ENCODE assay signal across 8 cellular contexts in the genomic region with DNA sequence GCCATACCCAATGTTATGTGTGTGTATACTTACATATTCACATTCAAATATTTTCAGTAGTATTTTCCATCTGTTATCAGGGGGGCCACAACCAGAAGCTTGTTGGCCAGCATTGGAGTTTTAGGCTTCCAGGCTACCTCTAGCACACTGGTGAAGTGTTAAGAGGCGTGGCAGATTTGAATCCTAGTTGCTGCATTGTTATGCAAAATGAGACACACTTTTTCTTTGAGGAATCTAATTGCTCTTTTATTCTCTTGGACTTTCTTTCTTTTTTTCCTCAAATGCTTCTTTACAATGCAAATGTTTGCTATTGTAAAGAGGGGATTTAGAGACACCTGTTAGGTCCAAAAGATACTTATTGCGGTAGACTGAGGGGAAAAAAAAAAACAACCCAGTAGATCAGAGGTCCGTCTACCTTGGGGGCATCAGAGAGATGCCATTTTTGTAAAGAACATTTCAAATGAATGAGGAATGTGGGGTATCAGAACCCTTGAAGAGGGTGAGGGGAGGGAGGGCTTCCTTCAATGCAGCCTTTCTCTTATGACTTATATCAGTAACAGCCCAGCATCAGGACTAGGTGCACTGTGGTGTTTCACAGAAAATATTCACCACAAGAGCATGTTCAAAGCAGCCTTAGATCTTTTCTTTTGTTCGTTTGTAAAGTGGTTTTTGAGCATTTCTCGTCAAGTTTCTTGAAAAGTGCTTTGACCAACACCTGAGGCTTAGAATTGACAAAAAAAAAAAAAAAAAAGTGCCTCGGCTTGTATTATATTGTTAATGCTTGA. TPM values are rescaled to one million over a fixed set of nuclear protein-coding genes. Genes with fewer than 3 reads are reported as not detected.
DNase-seq lines count a peak whose midpoint lies in the region; ATAC-seq and TF ChIP-seq lines count a peak whose summit lies in the region.

No MANE protein-coding gene starts in this region.

- DNase-seq in SK-N-SH = no peak
- no peak for DNase-seq in suprapubic skin (ENCODE audit: low spot score in 2 of 2)
- DNase-seq in cortex of kidney (lab: John Stamatoyannopoulos, UW) = no peak
- DNase-seq in stimulated activated naive CD4-positive, alpha-beta T cell treated with Interleukin-2 at 50 U/mL for 16 hours (lab: John Stamatoyannopoulos, UW) = no peak

- H3K9me3 ChIP-seq in SK-N-SH (no peaks in the 10 kb centered on the region), iPS-15b (ENCODE audit: control insufficient read depth, insufficient read depth, low read length) (no peaks in the 10 kb centered on the region), suprapubic skin (no peaks in the 10 kb centered on the region)

- 94% methylated on average over 6 of the region's 6 CpGs for WGBS in SK-N-SH (ENCODE audit: low lambda C conversion rate)
- WGBS in suprapubic skin = 22% methylated on average over 6 of the region's 6 CpGs

- no peak for TF ChIP-seq RAD21 in SK-N-SH (IDR thresholded peaks at IDR 0.05; ENCODE audit: low read length)

- peaks cover 43% of the 10 kb centered on the region for H3K4me1 Mint-ChIP-seq in activated T-helper 17 cell treated with anti-CD3 and anti-CD28 coated beads, Interleukin-2, amount 50 U/mL, for 72 hours

- no peaks in the 10 kb centered on the region for H3K27me3 Mint-ChIP-seq in activated T-helper 17 cell treated with anti-CD3 and anti-CD28 coated beads, Interleukin-2, amount 50 U/mL, for 72 hours

- H3K27ac Mint-ChIP-seq in activated T-helper 17 cell treated with anti-CD3 and anti-CD28 coated beads, Interleukin-2, amount 50 U/mL, for 72 hours = peak overlapping the region; percentile 95

- TF ChIP-seq CTCF in SK-N-SH (IDR thresholded peaks at IDR 0.05) = no peak
- TF ChIP-seq CTCF in suprapubic skin (IDR thresholded peaks at IDR 0.05) = no peak

- H3K27me3 ChIP-seq in SK-N-SH (ENCODE audit: insufficient read depth) = no peaks in the 10 kb centered on the region
- peaks cover 29% of the 10 kb centered on the region for H3K27me3 ChIP-seq in iPS-15b (ENCODE audit: control insufficient read depth, insufficient read depth, low read length)
- no peaks in the 10 kb centered on the region for H3K27me3 ChIP-seq in suprapubic skin

- H3K9me3 Mint-ChIP-seq in activated T-helper 17 cell treated with anti-CD3 and anti-CD28 coated beads, Interleukin-2, amount 50 U/mL, for 72 hours = no peaks in the 10 kb centered on the region

- peak overlapping the region; percentile 93 for H3K4me2 ChIP-seq in SK-N-SH

- H3K27ac ChIP-seq in SK-N-SH (ENCODE audit: low read depth in 2 of 2, low read length in 1 of 2) (no peak overlapping the region), suprapubic skin (peak overlapping the region; percentile 99)

- CTCF ChIA-PET in SK-N-SH (lab: Yijun Ruan, JAX) = no interaction called here

- H3K36me3 ChIP-seq in SK-N-SH (replicated peaks in 1 of 2; ENCODE audit: control insufficient read depth in 1 of 2, insufficient read depth in 2 of 2, low read length in 1 of 2) = no peaks in the 10 kb centered on the region
- peaks cover 2% of the 10 kb centered on the region for H3K36me3 ChIP-seq in iPS-15b (ENCODE audit: control insufficient read depth, insufficient read depth, low read length)
- H3K36me3 ChIP-seq in suprapubic skin = no peaks in the 10 kb centered on the region

- ATAC-seq in SK-N-SH treated with all-trans-retinoic acid at 6 μM for 48 hours (no peak), HG03280 (IDR thresholded peaks at IDR 0.05; ENCODE audit: unreplicated experiment) (no peak)
- ATAC-seq in activated T-helper 17 cell treated with anti-CD3 and anti-CD28 coated beads, Interleukin-2, amount 50 U/mL, for 72 hours (replicated peaks) = no peak

- H2AFZ ChIP-seq in SK-N-SH (ENCODE audit: low read depth) = no peak overlapping the region

- TF ChIP-seq EP300 in SK-N-SH (IDR thresholded peaks at IDR 0.05; ENCODE audit: borderline replicate concordance in 1 of 2, low read depth in 1 of 2, low read length in 1 of 2) (no peak), suprapubic skin (IDR thresholded peaks at IDR 0.05) (no peak)

- H3K4me3 ChIP-seq in SK-N-SH (ENCODE audit: low read depth in 2 of 2, low read length in 1 of 2) = peak overlapping the region; percentile 90 to 97; a peak in 3 of 4 replicates
- peak overlapping the region; percentile 89 for H3K4me3 ChIP-seq in iPS-15b (ENCODE audit: low read depth, low read length)
- peak overlapping the region; percentile 88 for H3K4me3 ChIP-seq in suprapubic skin

- H3K36me3 Mint-ChIP-seq in activated T-helper 17 cell treated with anti-CD3 and anti-CD28 coated beads, Interleukin-2, amount 50 U/mL, for 72 hours (ENCODE audit: low read depth) = peaks cover 28% of the 10 kb centered on the region

- peak overlapping the region; percentile 98 for H3K4me3 Mint-ChIP-seq in activated T-helper 17 cell treated with anti-CD3 and anti-CD28 coated beads, Interleukin-2, amount 50 U/mL, for 72 hours

- H3K4me1 ChIP-seq in SK-N-SH (ENCODE audit: control insufficient read depth in 1 of 2, insufficient read depth in 2 of 2, low read depth in 1 of 2, low read length in 1 of 2) = peaks cover 14 to 16% of the 10 kb centered on the region in 2 experiments; a peak in 3 of 4 replicates
- peaks cover 13% of the 10 kb centered on the region for H3K4me1 ChIP-seq in iPS-15b (ENCODE audit: control insufficient read depth, insufficient read depth, low read length)
- H3K4me1 ChIP-seq in suprapubic skin = peaks cover 66% of the 10 kb centered on the region

- no peak for TF ChIP-seq POLR2A in suprapubic skin (IDR thresholded peaks at IDR 0.05)

- no peaks in the 10 kb centered on the region for H3K9me2 ChIP-seq in SK-N-SH

- H3K79me2 ChIP-seq in SK-N-SH (ENCODE audit: insufficient read depth) = peaks cover 48% of the 10 kb centered on the region

- POLR2A ChIA-PET in SK-N-SH (lab: Yijun Ruan, JAX) = no interaction called here

- peak overlapping the region; percentile 59; the same call in 1 of the 2 replicates for H3K9ac ChIP-seq in SK-N-SH
- no peak overlapping the region for H3K9ac ChIP-seq in iPS-15b (ENCODE audit: low read depth, low read length)

- peaks cover 14% of the 10 kb centered on the region for H3F3A ChIP-seq in SK-N-SH (replicated peaks; ENCODE audit: insufficient read depth)

- peaks cover 3% of the 10 kb centered on the region; the same call in 1 of the 2 replicates for H4K20me1 ChIP-seq in SK-N-SH (ENCODE audit: insufficient read depth)

TF ChIP-seq in SK-N-SH, 30 proteins besides CTCF, POLR2A, EP300 and RAD21 (continues in another document):
- TF ChIP-seq RXRA (IDR thresholded peaks at IDR 0.05; ENCODE audit: borderline replicate concordance, low read depth) (no peak), MXI1 (IDR thresholded peaks at IDR 0.05; ENCODE audit: low read depth, low read length) (no peak), RCOR1 (IDR thresholded peaks at IDR 0.05; ENCODE audit: low read length) (no peak), TEAD4 (IDR thresholded peaks at IDR 0.05; ENCODE audit: borderline replicate concordance, insufficient read depth) (no peak)
- TF ChIP-seq, protein P1, sequence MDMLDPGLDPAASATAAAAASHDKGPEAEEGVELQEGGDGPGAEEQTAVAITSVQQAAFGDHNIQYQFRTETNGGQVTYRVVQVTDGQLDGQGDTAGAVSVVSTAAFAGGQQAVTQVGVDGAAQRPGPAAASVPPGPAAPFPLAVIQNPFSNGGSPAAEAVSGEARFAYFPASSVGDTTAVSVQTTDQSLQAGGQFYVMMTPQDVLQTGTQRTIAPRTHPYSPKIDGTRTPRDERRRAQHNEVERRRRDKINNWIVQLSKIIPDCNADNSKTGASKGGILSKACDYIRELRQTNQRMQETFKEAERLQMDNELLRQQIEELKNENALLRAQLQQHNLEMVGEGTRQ (IDR thresholded peaks at IDR 0.05; ENCODE audit: borderline replicate concordance, low read depth, low read length) = no peak
- TF ChIP-seq, protein P2, sequence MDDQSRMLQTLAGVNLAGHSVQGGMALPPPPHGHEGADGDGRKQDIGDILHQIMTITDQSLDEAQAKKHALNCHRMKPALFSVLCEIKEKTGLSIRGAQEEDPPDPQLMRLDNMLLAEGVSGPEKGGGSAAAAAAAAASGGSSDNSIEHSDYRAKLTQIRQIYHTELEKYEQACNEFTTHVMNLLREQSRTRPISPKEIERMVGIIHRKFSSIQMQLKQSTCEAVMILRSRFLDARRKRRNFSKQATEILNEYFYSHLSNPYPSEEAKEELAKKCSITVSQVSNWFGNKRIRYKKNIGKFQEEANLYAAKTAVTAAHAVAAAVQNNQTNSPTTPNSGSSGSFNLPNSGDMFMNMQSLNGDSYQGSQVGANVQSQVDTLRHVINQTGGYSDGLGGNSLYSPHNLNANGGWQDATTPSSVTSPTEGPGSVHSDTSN (IDR thresholded peaks at IDR 0.05) = no peak

TF ChIP-seq in SK-N-SH treated with all-trans-retinoic acid at 6 μM for 48 hours, 23 proteins besides CTCF, POLR2A, EP300 and RAD21 (continues in another document):
- TF ChIP-seq, protein P3, sequence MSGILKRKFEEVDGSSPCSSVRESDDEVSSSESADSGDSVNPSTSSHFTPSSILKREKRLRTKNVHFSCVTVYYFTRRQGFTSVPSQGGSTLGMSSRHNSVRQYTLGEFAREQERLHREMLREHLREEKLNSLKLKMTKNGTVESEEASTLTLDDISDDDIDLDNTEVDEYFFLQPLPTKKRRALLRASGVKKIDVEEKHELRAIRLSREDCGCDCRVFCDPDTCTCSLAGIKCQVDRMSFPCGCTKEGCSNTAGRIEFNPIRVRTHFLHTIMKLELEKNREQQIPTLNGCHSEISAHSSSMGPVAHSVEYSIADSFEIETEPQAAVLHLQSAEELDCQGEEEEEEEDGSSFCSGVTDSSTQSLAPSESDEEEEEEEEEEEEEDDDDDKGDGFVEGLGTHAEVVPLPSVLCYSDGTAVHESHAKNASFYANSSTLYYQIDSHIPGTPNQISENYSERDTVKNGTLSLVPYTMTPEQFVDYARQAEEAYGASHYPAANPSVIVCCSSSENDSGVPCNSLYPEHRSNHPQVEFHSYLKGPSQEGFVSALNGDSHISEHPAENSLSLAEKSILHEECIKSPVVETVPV (CRISPR knock-in tag; IDR thresholded peaks at IDR 0.05) = no peak
- TF ChIP-seq ESRRG (CRISPR knock-in tag; IDR thresholded peaks at IDR 0.05) (no peak), ZNF70 (CRISPR knock-in tag; IDR thresholded peaks at IDR 0.05) (no peak), ISL1 (CRISPR knock-in tag; IDR thresholded peaks at IDR 0.05) (no peak), SNAI2 (CRISPR knock-in tag; IDR thresholded peaks at IDR 0.05) (no peak), GLIS3 (CRISPR knock-in tag; IDR thresholded peaks at IDR 0.05) (no peak), ZNF8 (CRISPR knock-in tag; IDR thresholded peaks at IDR 0.05) (no peak), TOX (CRISPR knock-in tag; IDR thresholded peaks at IDR 0.05; ENCODE audit: borderline replicate concordance) (no peak)

RNA-seq across cellular contexts. Expression of a gene that starts 3.8 kb away (rescaled TPM):
- 17.4 and 18.4 TPM in 2 replicates for polyA plus RNA-seq in SK-N-SH (2012; rRNA removed)
- 21.8 and 23.8 TPM in 2 replicates for polyA plus RNA-seq in SK-N-SH (2012; cell fraction: cytosol; rRNA removed)
- polyA plus RNA-seq in SK-N-SH (2012; cell fraction: nucleus; rRNA removed) = 22.4 and 24.9 TPM in 2 replicates
- 100 to 1,000 TPM; 118 to 119 TPM for total RNA-seq in activated T-helper 17 cell treated with anti-CD3 and anti-CD28 coated beads, Interleukin-2, amount 50 U/mL, for 72 hours
- 100 to 1,000 TPM in 3 of 4 donors, 10 to 100 TPM in 1; 88.9 to 236 (median 140) TPM for total RNA-seq in suprapubic skin
